In the genomic region with DNA sequence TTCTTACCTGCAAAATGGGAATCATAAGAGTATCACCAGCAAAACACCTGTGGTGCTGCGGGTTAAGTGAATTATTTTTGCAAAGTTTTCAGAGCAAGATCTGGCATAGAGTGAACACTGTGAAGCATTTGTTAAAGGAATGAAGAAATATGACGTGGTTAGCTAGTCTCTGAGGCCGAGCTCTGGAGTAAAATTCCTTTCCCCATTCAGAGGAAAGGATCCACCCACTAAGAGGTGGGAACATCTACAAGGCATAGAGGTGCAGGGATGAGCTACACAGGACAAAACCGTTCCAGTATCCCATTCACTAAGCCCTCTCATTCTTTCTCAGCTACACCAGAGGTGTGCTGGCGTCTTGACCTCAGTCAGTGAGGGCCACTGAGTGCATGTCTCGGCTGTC, we compare ENCODE assay signal across 20 cellular contexts. TPM values are rescaled to one million over a fixed set of nuclear protein-coding genes. Genes with fewer than 3 reads are reported as not detected.
DNase-seq lines count a peak whose midpoint lies in the region; ATAC-seq, FAIRE-seq and TF ChIP-seq lines count a peak whose summit lies in the region.
"Had no signal": no experiment of that assay in that cellular context is flagged by ENCODE, and none has a peak within 500 bp of the region (broad histone marks: within the 10 kb centered on the region; RNA-seq: fewer than 3 reads in every experiment).

No MANE protein-coding gene starts in this region.

- H3K36me3 Mint-ChIP-seq in activated CD8-positive, alpha-beta memory T cell treated with anti-CD3 and anti-CD28 coated beads, Interleukin-2, amount 10 ng/mL, durations not matched to agents 7 days and 5 days, result no peaks in the 10 kb centered on the region
- H3K36me3 Mint-ChIP-seq in HFFc6 (ENCODE audit: low read depth) (peaks cover 4% of the 10 kb centered on the region), type B pancreatic cell (no peaks in the 10 kb centered on the region)
- H3K36me3 Mint-ChIP-seq: CD8-positive, alpha-beta T cell had no signal

- H3K27me3 ChIP-seq in keratinocyte (ENCODE audit: control insufficient read depth, extremely low read depth, insufficient read depth, low read length), result peaks cover 17% of the 10 kb centered on the region
- peaks cover 0 to 4% of the 10 kb centered on the region in 2 donors for H3K27me3 ChIP-seq in small intestine (ENCODE audit: control insufficient read depth in 2 of 2, insufficient read depth in 2 of 2, low read length in 2 of 2)

- H3K79me2 ChIP-seq in keratinocyte (ENCODE audit: control insufficient read depth, insufficient read depth, low read length), result no peaks in the 10 kb centered on the region

- no peak overlapping the region for H3K27ac Mint-ChIP-seq in activated CD8-positive, alpha-beta memory T cell treated with anti-CD3 and anti-CD28 coated beads, Interleukin-2, amount 10 ng/mL, durations not matched to agents 7 days and 5 days
- H3K27ac Mint-ChIP-seq in HFFc6 (no peak overlapping the region), type B pancreatic cell (peak overlapping the region; percentile 97)
- H3K27ac Mint-ChIP-seq: CD8-positive, alpha-beta T cell had no signal

- 47 to 56% methylated on average over 6 of the region's 6 CpGs for WGBS in lower leg skin, 2 donors
- WGBS in small intestine, 3 donors, result 73 to 89% (median 89%) methylated on average over 6 of the region's 6 CpGs

- peaks cover 2% of the 10 kb centered on the region for H4K20me1 ChIP-seq in keratinocyte (ENCODE audit: control insufficient read depth, extremely low read depth, insufficient read depth, low read length)

- ATAC-seq in activated CD8-positive, alpha-beta memory T cell treated with anti-CD3 and anti-CD28 coated beads, Interleukin-2, amount 10 ng/mL, durations not matched to agents 7 days and 5 days, result no peak
- ATAC-seq: CD8-positive, alpha-beta T cell; K562 had no signal

- peaks cover 22% of the 10 kb centered on the region for H3K4me1 ChIP-seq in keratinocyte (ENCODE audit: control insufficient read depth, extremely low read depth, insufficient read depth, low read length)
- peaks cover 0 to 2% of the 10 kb centered on the region in 2 donors for H3K4me1 ChIP-seq in small intestine (ENCODE audit: control insufficient read depth in 2 of 2, insufficient read depth in 1 of 2, low read depth in 1 of 2, low read length in 1 of 2)

- no peaks in the 10 kb centered on the region for H3K36me3 ChIP-seq in keratinocyte (ENCODE audit: control insufficient read depth in 2 of 2, extremely low read depth in 1 of 2, insufficient read depth in 2 of 2, low read length in 2 of 2)
- no peaks in the 10 kb centered on the region for H3K36me3 ChIP-seq in small intestine (ENCODE audit: control insufficient read depth in 2 of 2, insufficient read depth in 2 of 2, low read length in 2 of 2)

- H3K4me1 Mint-ChIP-seq in activated CD8-positive, alpha-beta memory T cell treated with anti-CD3 and anti-CD28 coated beads, Interleukin-2, amount 10 ng/mL, durations not matched to agents 7 days and 5 days, result peaks cover 3% of the 10 kb centered on the region
- no peaks in the 10 kb centered on the region for H3K4me1 Mint-ChIP-seq in HFFc6 (ENCODE audit: low read depth)
- H3K4me1 Mint-ChIP-seq in type B pancreatic cell (ENCODE audit: unreplicated experiment), result peaks cover 10% of the 10 kb centered on the region

- H3K27me3 Mint-ChIP-seq in activated CD8-positive, alpha-beta memory T cell treated with anti-CD3 and anti-CD28 coated beads, Interleukin-2, amount 10 ng/mL, durations not matched to agents 7 days and 5 days, result peaks cover 31% of the 10 kb centered on the region
- H3K27me3 Mint-ChIP-seq in HFFc6 (ENCODE audit: insufficient read depth), result peaks cover 45% of the 10 kb centered on the region
- H3K27me3 Mint-ChIP-seq in type B pancreatic cell, result peaks cover 8% of the 10 kb centered on the region

- TF ChIP-seq CTCF in HFFc6 (IDR thresholded peaks at IDR 0.05) (no peak), keratinocyte (optimal IDR thresholded peaks at IDR 0.05 in 1 of 3, IDR thresholded peaks at IDR 0.05 in 1 of 3, conservative IDR thresholded peaks at IDR 0.05 in 1 of 3; ENCODE audit: extremely low read depth in 1 of 3, insufficient read depth in 2 of 3, low read length in 3 of 3) (no peak), type B pancreatic cell (conservative IDR thresholded peaks at IDR 0.05) (no peak), lower leg skin (IDR thresholded peaks at IDR 0.05) (no peak)

- FAIRE-seq in keratinocyte (lab: Jason Lieb, UNC) (peak; percentile 84), small intestine (lab: Jason Lieb, UNC) (no peak)
- FAIRE-seq: GM12892, H1, K562 had no signal

- CTCF ChIA-PET in activated CD8-positive, alpha-beta memory T cell treated with anti-CD3 and anti-CD28 coated beads, Interleukin-2, amount 10 ng/mL, durations not matched to agents 7 days and 5 days (lab: Charles Lee), result no interaction called here

- H3K4me3 ChIP-seq in keratinocyte (ENCODE audit: control insufficient read depth in 2 of 3, extremely low read depth in 1 of 3, insufficient read depth in 2 of 3, low read depth in 1 of 3, low read length in 3 of 3), result no peak overlapping the region
- no peak overlapping the region for H3K4me3 ChIP-seq in lower leg skin (ENCODE audit: low read depth, poor library complexity, severe bottlenecking)
- H3K4me3 ChIP-seq in small intestine (ENCODE audit: low read depth in 1 of 2, low read length in 2 of 2), result no peak overlapping the region
- H3K4me3 ChIP-seq: K562 had no signal

- no peak overlapping the region for H3K4me3 Mint-ChIP-seq in activated CD8-positive, alpha-beta memory T cell treated with anti-CD3 and anti-CD28 coated beads, Interleukin-2, amount 10 ng/mL, durations not matched to agents 7 days and 5 days
- no peak overlapping the region for H3K4me3 Mint-ChIP-seq in HFFc6
- H3K4me3 Mint-ChIP-seq in type B pancreatic cell, result peak overlapping the region; percentile 26
- H3K4me3 Mint-ChIP-seq: CD8-positive, alpha-beta T cell had no signal

- dilution Hi-C loops in keratinocyte (cut with MboI; ENCODE audit: extremely low pct_ligation_motif_present, low sequenced_read_pairs), result no loop called here

- H3K27ac ChIP-seq in keratinocyte (ENCODE audit: control insufficient read depth, insufficient read depth, low read length) (no peak overlapping the region), small intestine (ENCODE audit: low read depth in 1 of 2, low read length in 1 of 2) (no peak overlapping the region)

- intact Hi-C loops in lower leg skin (cut with DNase I; ENCODE audit: low total_unique reads), result no loop called here

- H3K9me3 Mint-ChIP-seq in activated CD8-positive, alpha-beta memory T cell treated with anti-CD3 and anti-CD28 coated beads, Interleukin-2, amount 10 ng/mL, durations not matched to agents 7 days and 5 days (ENCODE audit: low read depth), result peaks cover 12% of the 10 kb centered on the region
- peaks cover 18% of the 10 kb centered on the region for H3K9me3 Mint-ChIP-seq in HFFc6
- peaks cover 12% of the 10 kb centered on the region for H3K9me3 Mint-ChIP-seq in type B pancreatic cell

- peaks cover 9% of the 10 kb centered on the region for H3K9me3 ChIP-seq in keratinocyte (ENCODE audit: control insufficient read depth, low read depth, low read length)
- H3K9me3 ChIP-seq in small intestine (ENCODE audit: control insufficient read depth, low read depth), result peaks cover 2% of the 10 kb centered on the region

- no peaks in the 10 kb centered on the region for H3K9me1 ChIP-seq in keratinocyte (ENCODE audit: control insufficient read depth, extremely low read depth, insufficient read depth, low read length)

- no peak overlapping the region for H2AFZ ChIP-seq in keratinocyte (ENCODE audit: control insufficient read depth, low read length)

- no peak overlapping the region for H3K4me2 ChIP-seq in keratinocyte (ENCODE audit: control insufficient read depth, extremely low read depth, insufficient read depth, low read depth, low read length)

- H3K9ac ChIP-seq in keratinocyte (ENCODE audit: control insufficient read depth, extremely low read depth, insufficient read depth, low read length), result no peak overlapping the region

- TF ChIP-seq POLR2A in lower leg skin (IDR thresholded peaks at IDR 0.05), result no peak

- DNase-seq in activated CD8-positive, alpha-beta memory T cell treated with anti-CD3 and anti-CD28 coated beads for 24 hours, result peak; percentile 9
- no peak for DNase-seq in activated CD8-positive, alpha-beta memory T cell treated with anti-CD3 and anti-CD28 coated beads, Interleukin-2, amount 10 ng/mL, durations not matched to agents 7 days and 5 days
- peak; percentile 7 for DNase-seq in HFFc6
- DNase-seq in keratinocyte (ENCODE audit: low read depth, low spot score), result no peak
- peak; percentile 25 for DNase-seq in type B pancreatic cell (ENCODE audit: extremely low spot score, unreplicated experiment)
- DNase-seq in lower leg skin (ENCODE audit: low spot score in 2 of 2), result no peak
- no peak for DNase-seq in activated T-cell treated with anti-CD3 and anti-CD28 coated beads for 4 hours
- no peak for DNase-seq in small intestine
- DNase-seq: 8988T, Calu3, DMS53, NCI-H1694 treated with DMSO at 0.1 percent for 48 hours, NCI-H2227 treated with DMSO at 0.1 percent for 48 hours, NCI-H524 treated with DMSO at 0.1 percent for 48 hours, PC-3, SIG-M5 had no signal

RNA-seq across cellular contexts. Expression of gene JAG2, which starts 48.5 kb away (rescaled TPM):
- total RNA-seq in activated CD8-positive, alpha-beta memory T cell treated with anti-CD3 and anti-CD28 coated beads, Interleukin-2, amount 10 ng/mL, durations not matched to agents 7 days and 5 days, result 1 to 10 TPM in 1 of 2 experiments, under 1 TPM in 1; 0.76 to 3.2 TPM
- total RNA-seq in HFFc6 (2021; fragmentation: NEBNext Ultra II Directional; extraction: Animal tissue kit (Norgen Biotek cat#: 25700)), result under 1 TPM; 0.23 to 0.76 (median 0.42) TPM
- polyA plus RNA-seq in keratinocyte (28.3 to 38.2 TPM (median 36.5 TPM) in 3 replicates), small intestine (10 to 100 TPM in 1 of 3 donors, 1 to 10 TPM in 2; 2.0 to 15.1 (median 2.2) TPM)
- polyA plus RNA-seq in keratinocyte (2011; ENCODE audit: low read depth), result 7.2 TPM
- polyA plus RNA-seq in keratinocyte (2011; cell fraction: cytosol; rRNA removed), result 9.4 and 18.2 TPM in 2 replicates
- polyA plus RNA-seq in keratinocyte (2011; cell fraction: nucleus; rRNA removed), result 140 and 145 TPM in 2 replicates
- 17.3 and 74.5 TPM in 2 replicates for polyA plus RNA-seq in keratinocyte (2012; ENCODE audit: low replicate concordance)
- polyA minus RNA-seq in keratinocyte, result 48.0 to 72.7 TPM (median 66.2 TPM) in 3 replicates
- polyA minus RNA-seq in keratinocyte (2011; cell fraction: cytosol; rRNA and poly(A)+ RNA removed), result 39.1 TPM
- 141 and 154 TPM in 2 replicates for polyA minus RNA-seq in keratinocyte (2011; cell fraction: nucleus; rRNA and poly(A)+ RNA removed)
- total RNA-seq in type B pancreatic cell (ENCODE audit: low replicate concordance) (16.5 and 37.1 TPM in 2 replicates), lower leg skin (10 to 100 TPM; 50.4 to 96.1 (median 63.1) TPM)

RNA-seq across cellular contexts. Expression of gene GPR132, which starts 54.8 kb away (rescaled TPM):
- 10 to 100 TPM; 47.4 to 49.4 TPM for total RNA-seq in activated CD8-positive, alpha-beta memory T cell treated with anti-CD3 and anti-CD28 coated beads, Interleukin-2, amount 10 ng/mL, durations not matched to agents 7 days and 5 days
- total RNA-seq in HFFc6 (2021; fragmentation: NEBNext Ultra II Directional; extraction: Animal tissue kit (Norgen Biotek cat#: 25700)), result under 1 TPM in 2 of 6 experiments, not detected in 4; 0.05 to 0.14 TPM
- not detected in 3 replicates for polyA plus RNA-seq in keratinocyte
- polyA plus RNA-seq in keratinocyte (2011; ENCODE audit: low read depth), result not detected
- not detected in 2 replicates for polyA plus RNA-seq in keratinocyte (2011; cell fraction: cytosol; rRNA removed)
- not detected in 2 replicates for polyA plus RNA-seq in keratinocyte (2011; cell fraction: nucleus; rRNA removed)
- polyA plus RNA-seq in keratinocyte (2012; ENCODE audit: low replicate concordance), result 0.39 and 1.2 TPM in 2 replicates
- polyA minus RNA-seq in keratinocyte, result not detected in 3 replicates
- not detected for polyA minus RNA-seq in keratinocyte (2011; cell fraction: cytosol; rRNA and poly(A)+ RNA removed)
- polyA minus RNA-seq in keratinocyte (2011; cell fraction: nucleus; rRNA and poly(A)+ RNA removed), result not detected in 2 replicates
- total RNA-seq in type B pancreatic cell (ENCODE audit: low replicate concordance), result 0.24 and 0.33 TPM in 2 replicates
- total RNA-seq in lower leg skin, result 1 to 10 TPM in 3 of 4 donors, under 1 TPM in 1; 0.84 to 1.3 (median 1.1) TPM
- 1 to 10 TPM in 1 of 3 donors, under 1 TPM in 1, not detected in 1; 0.81 to 1.1 TPM for polyA plus RNA-seq in small intestine
- total RNA-seq: H1 had no signal

Comparison
In these comparisons a context has a peak if more than half of its experiments do, and no peak if none do; other contexts are left out.
1. DNase-seq: peak in activated CD8-positive, alpha-beta memory T cell treated with anti-CD3 and anti-CD28 coated beads for 24 hours (single experiment), HFFc6 (single experiment) and type B pancreatic cell (single experiment); none in activated CD8-positive, alpha-beta memory T cell treated with anti-CD3 and anti-CD28 coated beads, Interleukin-2, amount 10 ng/mL, durations not matched to agents 7 days and 5 days (single experiment), keratinocyte (single experiment), lower leg skin (0 of 2), activated T-cell treated with anti-CD3 and anti-CD28 coated beads for 4 hours (single experiment) and small intestine (single experiment).
2. RNA of gene GPR132, which starts 54.8 kb away (total RNA-seq): 47.4 to 49.4 TPM in activated CD8-positive, alpha-beta memory T cell treated with anti-CD3 and anti-CD28 coated beads, Interleukin-2, amount 10 ng/mL, durations not matched to agents 7 days and 5 days; 0.84 to 1.3 TPM in lower leg skin, 0.24 to 0.33 TPM in type B pancreatic cell and 0.05 to 0.14 TPM in HFFc6; every median in the first group is over 10 times any median in the second.